Comparison of ENCODE assay signal across 8 cellular contexts in genomic region chr20:5127204-5127858, GRCh38. TPM values are rescaled to one million over a fixed set of nuclear protein-coding genes. Genes with fewer than 3 reads are reported as not detected.
A peak's percentile ranks its signal among the peaks of the same experiment; 100 is the strongest.
DNase-seq lines count a peak whose midpoint lies in the region; ATAC-seq and TF ChIP-seq lines count a peak whose summit lies in the region.

No MANE protein-coding gene starts in this region.

- 0% methylated on average over 39 to 43 of the region's 44 CpGs for WGBS in tibial nerve, 2 donors

- peaks cover 5% of the 10 kb centered on the region for H4K20me1 ChIP-seq in osteoblast (ENCODE audit: insufficient read depth, low read length)

- DNase-seq in DMS153 (lab: John Stamatoyannopoulos, UW) (peak; percentile 39), HuH-7 (ENCODE audit: low spot score) (peak; percentile 76), RWPE2 (ENCODE audit: low spot score) (peak; percentile 67), globus pallidus (ENCODE audit: low spot score) (peak; percentile 60), osteoblast (ENCODE audit: insufficient read length, low spot score, missing footprints) (peak; percentile 81), tibial nerve (ENCODE audit: low spot score in 2 of 2) (peak; percentile 19 to 23)
- peak; percentile 33 to 50 (median 39) for DNase-seq in activated naive CD4-positive, alpha-beta T cell (lab: John Stamatoyannopoulos, UW)

- H3K36me3 ChIP-seq in RWPE2 (ENCODE audit: low read depth), result peaks cover 11% of the 10 kb centered on the region
- H3K36me3 ChIP-seq in osteoblast (ENCODE audit: insufficient read depth, low read length), result no peaks in the 10 kb centered on the region
- no peaks in the 10 kb centered on the region for H3K36me3 ChIP-seq in tibial nerve

- H3K9me3 ChIP-seq in RWPE2 (ENCODE audit: severe bottlenecking) (no peaks in the 10 kb centered on the region), osteoblast (ENCODE audit: low read depth, low read length) (no peaks in the 10 kb centered on the region), tibial nerve (no peaks in the 10 kb centered on the region)

- no peak for TF ChIP-seq POLR2A in tibial nerve (IDR thresholded peaks at IDR 0.05)

- TF ChIP-seq EP300 in tibial nerve (IDR thresholded peaks at IDR 0.05), result no peak

- H3K4me1 ChIP-seq in RWPE2 (ENCODE audit: insufficient read depth, poor library complexity, severe bottlenecking), result peaks cover 4% of the 10 kb centered on the region
- H3K4me1 ChIP-seq in osteoblast (ENCODE audit: insufficient read depth, low read length), result peaks cover 2% of the 10 kb centered on the region
- peaks cover 0 to 50% (median 21%) of the 10 kb centered on the region in 4 donors for H3K4me1 ChIP-seq in tibial nerve

- H3K4me3 ChIP-seq in RWPE2 (ENCODE audit: severe bottlenecking) (peak overlapping the region; percentile 81), osteoblast (ENCODE audit: insufficient read depth, low read length) (peak overlapping the region; percentile 87), tibial nerve (peak overlapping the region; percentile 71 to 86 (median 82))

- H3K79me2 ChIP-seq in osteoblast (ENCODE audit: insufficient read depth, low read length), result peaks cover 39% of the 10 kb centered on the region

- peak; percentile 39 for ATAC-seq in GM21526 (IDR thresholded peaks at IDR 0.05; ENCODE audit: low FRiP score, unreplicated experiment)
- peak; percentile 43 for ATAC-seq in RWPE2 (ENCODE audit: low read depth)

- peak overlapping the region; percentile 88 for H2AFZ ChIP-seq in osteoblast (ENCODE audit: low read length)

- no peaks in the 10 kb centered on the region for H3K27me3 ChIP-seq in RWPE2 (ENCODE audit: insufficient read depth, poor library complexity, severe bottlenecking)
- H3K27me3 ChIP-seq in osteoblast (ENCODE audit: insufficient read depth, low read length), result no peaks in the 10 kb centered on the region
- no peaks in the 10 kb centered on the region for H3K27me3 ChIP-seq in tibial nerve

- TF ChIP-seq CTCF in RWPE2 (IDR thresholded peaks at IDR 0.05; ENCODE audit: poor library complexity, severe bottlenecking) (no peak), osteoblast (IDR thresholded peaks at IDR 0.05; ENCODE audit: extremely low read depth, low read depth, low read length) (no peak), tibial nerve (IDR thresholded peaks at IDR 0.05) (no peak)

- peak overlapping the region; percentile 66 for H3K27ac ChIP-seq in RWPE2 (ENCODE audit: poor library complexity, severe bottlenecking)
- peak overlapping the region; percentile 71 for H3K27ac ChIP-seq in osteoblast (ENCODE audit: low read depth, low read length)
- H3K27ac ChIP-seq in tibial nerve, result peak overlapping the region; percentile 90 to 99 (median 94)

- H3K4me2 ChIP-seq in osteoblast (ENCODE audit: insufficient read depth, low read length), result peak overlapping the region; percentile 93

RNA-seq across cellular contexts. Expression of gene CDS2, which starts 0.5 kb away (rescaled TPM):
- total RNA-seq in osteoblast (25.3 and 26.2 TPM in 2 replicates), tibial nerve (10 to 100 TPM; 29.4 to 35.0 (median 34.1) TPM)

RNA-seq across cellular contexts. Expression of gene PCNA, which starts 7.6 kb away (rescaled TPM):
- total RNA-seq in osteoblast, result 62.2 and 66.2 TPM in 2 replicates
- 10 to 100 TPM; 28.2 to 42.8 (median 37.4) TPM for total RNA-seq in tibial nerve

RNA-seq across cellular contexts. Expression of gene TMEM230, which starts 14.5 kb away (rescaled TPM):
- 108 and 141 TPM in 2 replicates for total RNA-seq in osteoblast
- total RNA-seq in tibial nerve, result 10 to 100 TPM; 55.9 to 88.1 (median 84.7) TPM

Comparison
In these comparisons a context has a peak if more than half of its experiments do, and no peak if none do; other contexts are left out.
1. Peak in every context shown above with its lines: DNase-seq, ATAC-seq, H3K4me3 ChIP-seq and H3K27ac ChIP-seq.
2. DNase-seq: peak in every context shown above with its lines; median percentile 81 in osteoblast; 76 in HuH-7; 67 in RWPE2; 60 in globus pallidus; 39 in DMS153; 39 in activated naive CD4-positive, alpha-beta T cell; 21 in tibial nerve.